In the genomic region with DNA sequence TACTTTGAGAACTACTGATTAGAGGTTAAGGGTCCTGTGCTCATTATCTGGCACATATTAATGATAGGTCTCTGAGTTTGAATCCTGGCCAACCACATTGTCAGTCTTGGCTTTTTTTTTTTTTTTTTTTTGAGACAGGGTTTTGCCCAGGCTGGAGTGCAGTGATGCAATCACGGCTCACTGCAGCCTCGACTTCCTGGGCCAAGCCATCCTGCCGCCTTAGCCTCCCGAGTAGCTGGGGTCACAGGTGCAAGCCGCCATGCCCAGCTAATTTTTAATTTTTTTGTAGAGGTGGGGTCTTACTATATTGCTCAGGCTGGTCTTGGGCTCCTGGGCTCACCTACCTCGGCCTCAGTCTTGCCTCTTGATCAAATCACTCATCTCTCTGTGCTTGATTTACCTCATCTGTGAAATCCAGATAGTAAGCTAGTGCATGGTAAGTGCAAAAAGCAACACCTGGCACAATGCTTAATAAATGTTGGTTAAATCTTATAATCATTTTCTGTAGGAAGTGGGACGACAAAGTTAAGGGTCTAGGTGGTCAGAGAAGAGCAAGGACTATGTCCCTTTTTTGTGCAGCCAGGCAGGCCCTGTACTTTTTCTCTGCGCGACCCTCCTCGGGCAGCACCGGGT, we compare ENCODE assay signal across 2 cellular contexts.
TF ChIP-seq lines count a peak whose summit lies in the region.

No MANE protein-coding gene starts in this region.

TF ChIP-seq in A549, 52 proteins besides CTCF, POLR2A, EP300 and RAD21:
- TF ChIP-seq FOSB (CRISPR knock-in tag; IDR thresholded peaks at IDR 0.05) (no peak), CHD2 (IDR thresholded peaks at IDR 0.05; ENCODE audit: low read length, partially characterized antibody) (no peak), HOXB5 (CRISPR knock-in tag; IDR thresholded peaks at IDR 0.05) (no peak), MAFK (IDR thresholded peaks at IDR 0.05; ENCODE audit: partially characterized antibody) (no peak), ZNF302 (CRISPR knock-in tag; IDR thresholded peaks at IDR 0.05) (no peak), RARB (CRISPR knock-in tag; IDR thresholded peaks at IDR 0.05) (no peak), ZC3H11A (IDR thresholded peaks at IDR 0.05) (no peak), MYC (IDR thresholded peaks at IDR 0.05; ENCODE audit: borderline replicate concordance, low read length) (no peak), SMC3 (IDR thresholded peaks at IDR 0.05) (no peak)
- TF ChIP-seq, protein P1, sequence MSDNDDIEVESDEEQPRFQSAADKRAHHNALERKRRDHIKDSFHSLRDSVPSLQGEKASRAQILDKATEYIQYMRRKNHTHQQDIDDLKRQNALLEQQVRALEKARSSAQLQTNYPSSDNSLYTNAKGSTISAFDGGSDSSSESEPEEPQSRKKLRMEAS (IDR thresholded peaks at IDR 0.05) = no peak
- TF ChIP-seq, protein P2, sequence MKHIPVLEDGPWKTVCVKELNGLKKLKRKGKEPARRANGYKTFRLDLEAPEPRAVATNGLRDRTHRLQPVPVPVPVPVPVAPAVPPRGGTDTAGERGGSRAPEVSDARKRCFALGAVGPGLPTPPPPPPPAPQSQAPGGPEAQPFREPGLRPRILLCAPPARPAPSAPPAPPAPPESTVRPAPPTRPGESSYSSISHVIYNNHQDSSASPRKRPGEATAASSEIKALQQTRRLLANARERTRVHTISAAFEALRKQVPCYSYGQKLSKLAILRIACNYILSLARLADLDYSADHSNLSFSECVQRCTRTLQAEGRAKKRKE (CRISPR knock-in tag; IDR thresholded peaks at IDR 0.05; ENCODE audit: low read depth) = no peak
TF ChIP-seq in A549: peak in this region for 0.

TF ChIP-seq in K562, 482 proteins besides CTCF, POLR2A, EP300 and RAD21 (continues in another document):
- TF ChIP-seq NCOA4 (IDR thresholded peaks at IDR 0.05; ENCODE audit: partially characterized antibody) (no peak), ZFP36 (IDR thresholded peaks at IDR 0.05; ENCODE audit: low read depth, low read length, partially characterized antibody) (no peak), FOXJ2 (tag; IDR thresholded peaks at IDR 0.05) (no peak), ZNF717 (CRISPR knock-in tag; IDR thresholded peaks at IDR 0.05) (no peak), HDAC2 (IDR thresholded peaks at IDR 0.05) (no peak), CEBPB (tag; IDR thresholded peaks at IDR 0.05) (peak; percentile 64), ILK (tag; IDR thresholded peaks at IDR 0.05; ENCODE audit: borderline replicate concordance, low read depth) (no peak), ZSCAN32 (CRISPR knock-in tag; IDR thresholded peaks at IDR 0.05) (no peak), ADNP (tag; IDR thresholded peaks at IDR 0.05) (peak; percentile 85), ZNF764 (CRISPR knock-in tag; IDR thresholded peaks at IDR 0.05; ENCODE audit: low read depth) (0 out of 2 replicates have a peak, but pooled peaks have one; percentile 41), ZNF586 (CRISPR knock-in tag; conservative IDR thresholded peaks at IDR 0.05) (no peak), CAMTA2 (CRISPR knock-in tag; conservative IDR thresholded peaks at IDR 0.05) (no peak), ERF (CRISPR knock-in tag; IDR thresholded peaks at IDR 0.05) (no peak), CEBPG (CRISPR knock-in tag; IDR thresholded peaks at IDR 0.05) (peak; percentile 43; the same call in 1 of the 2 replicates), CEBPG (tag; conservative IDR thresholded peaks at IDR 0.05 in 1 of 2, IDR thresholded peaks at IDR 0.05 in 1 of 2) (peak; percentile 52 to 76), HNRNPH1 (optimal IDR thresholded peaks at IDR 0.05; ENCODE audit: low read depth, low read length) (no peak), HDAC3 (IDR thresholded peaks at IDR 0.05; ENCODE audit: borderline replicate concordance, partially characterized antibody) (no peak), SLC30A9 (CRISPR knock-in tag; IDR thresholded peaks at IDR 0.05) (no peak), PYGO2 (tag; IDR thresholded peaks at IDR 0.05) (no peak), ZNF644 (tag; IDR thresholded peaks at IDR 0.05; ENCODE audit: low read depth) (no peak), SMAD4 (CRISPR knock-in tag; conservative IDR thresholded peaks at IDR 0.05) (no peak), HMGN3 (IDR thresholded peaks at IDR 0.05; ENCODE audit: borderline replicate concordance, extremely low read depth, insufficient read length, low read depth, low read length) (no peak), NR2C2 (CRISPR knock-in tag; IDR thresholded peaks at IDR 0.05) (no peak), NR2C2 (tag; IDR thresholded peaks at IDR 0.05) (no peak), ZBTB7A (IDR thresholded peaks at IDR 0.05; ENCODE audit: borderline replicate concordance, control insufficient read depth, low read depth, low read length) (no peak), HDGF (IDR thresholded peaks at IDR 0.05) (no peak), KDM2B (CRISPR knock-in tag; IDR thresholded peaks at IDR 0.05) (no peak)
- TF ChIP-seq, protein P3, sequence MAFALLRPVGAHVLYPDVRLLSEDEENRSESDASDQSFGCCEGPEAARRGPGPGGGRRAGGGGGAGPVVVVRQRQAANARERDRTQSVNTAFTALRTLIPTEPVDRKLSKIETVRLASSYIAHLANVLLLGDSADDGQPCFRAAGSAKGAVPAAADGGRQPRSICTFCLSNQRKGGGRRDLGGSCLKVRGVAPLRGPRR (CRISPR knock-in tag; IDR thresholded peaks at IDR 0.05) = no peak
- TF ChIP-seq, protein P4, sequence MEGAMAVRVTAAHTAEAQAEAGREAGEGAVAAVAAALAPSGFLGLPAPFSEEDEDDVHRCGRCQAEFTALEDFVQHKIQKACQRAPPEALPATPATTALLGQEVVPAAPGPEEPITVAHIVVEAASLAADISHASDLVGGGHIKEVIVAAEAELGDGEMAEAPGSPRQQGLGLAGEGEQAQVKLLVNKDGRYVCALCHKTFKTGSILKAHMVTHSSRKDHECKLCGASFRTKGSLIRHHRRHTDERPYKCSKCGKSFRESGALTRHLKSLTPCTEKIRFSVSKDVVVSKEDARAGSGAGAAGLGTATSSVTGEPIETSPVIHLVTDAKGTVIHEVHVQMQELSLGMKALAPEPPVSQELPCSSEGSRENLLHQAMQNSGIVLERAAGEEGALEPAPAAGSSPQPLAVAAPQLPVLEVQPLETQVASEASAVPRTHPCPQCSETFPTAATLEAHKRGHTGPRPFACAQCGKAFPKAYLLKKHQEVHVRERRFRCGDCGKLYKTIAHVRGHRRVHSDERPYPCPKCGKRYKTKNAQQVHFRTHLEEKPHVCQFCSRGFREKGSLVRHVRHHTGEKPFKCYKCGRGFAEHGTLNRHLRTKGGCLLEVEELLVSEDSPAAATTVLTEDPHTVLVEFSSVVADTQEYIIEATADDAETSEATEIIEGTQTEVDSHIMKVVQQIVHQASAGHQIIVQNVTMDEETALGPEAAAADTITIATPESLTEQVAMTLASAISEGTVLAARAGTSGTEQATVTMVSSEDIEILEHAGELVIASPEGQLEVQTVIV (CRISPR knock-in tag; IDR thresholded peaks at IDR 0.05; ENCODE audit: borderline replicate concordance) = no peak
- TF ChIP-seq, protein P5, sequence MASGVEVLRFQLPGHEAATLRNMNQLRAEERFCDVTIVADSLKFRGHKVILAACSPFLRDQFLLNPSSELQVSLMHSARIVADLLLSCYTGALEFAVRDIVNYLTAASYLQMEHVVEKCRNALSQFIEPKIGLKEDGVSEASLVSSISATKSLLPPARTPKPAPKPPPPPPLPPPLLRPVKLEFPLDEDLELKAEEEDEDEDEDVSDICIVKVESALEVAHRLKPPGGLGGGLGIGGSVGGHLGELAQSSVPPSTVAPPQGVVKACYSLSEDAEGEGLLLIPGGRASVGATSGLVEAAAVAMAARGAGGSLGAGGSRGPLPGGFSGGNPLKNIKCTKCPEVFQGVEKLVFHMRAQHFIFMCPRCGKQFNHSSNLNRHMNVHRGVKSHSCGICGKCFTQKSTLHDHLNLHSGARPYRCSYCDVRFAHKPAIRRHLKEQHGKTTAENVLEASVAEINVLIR (CRISPR knock-in tag; IDR thresholded peaks at IDR 0.05) = no peak
- TF ChIP-seq, protein P6, sequence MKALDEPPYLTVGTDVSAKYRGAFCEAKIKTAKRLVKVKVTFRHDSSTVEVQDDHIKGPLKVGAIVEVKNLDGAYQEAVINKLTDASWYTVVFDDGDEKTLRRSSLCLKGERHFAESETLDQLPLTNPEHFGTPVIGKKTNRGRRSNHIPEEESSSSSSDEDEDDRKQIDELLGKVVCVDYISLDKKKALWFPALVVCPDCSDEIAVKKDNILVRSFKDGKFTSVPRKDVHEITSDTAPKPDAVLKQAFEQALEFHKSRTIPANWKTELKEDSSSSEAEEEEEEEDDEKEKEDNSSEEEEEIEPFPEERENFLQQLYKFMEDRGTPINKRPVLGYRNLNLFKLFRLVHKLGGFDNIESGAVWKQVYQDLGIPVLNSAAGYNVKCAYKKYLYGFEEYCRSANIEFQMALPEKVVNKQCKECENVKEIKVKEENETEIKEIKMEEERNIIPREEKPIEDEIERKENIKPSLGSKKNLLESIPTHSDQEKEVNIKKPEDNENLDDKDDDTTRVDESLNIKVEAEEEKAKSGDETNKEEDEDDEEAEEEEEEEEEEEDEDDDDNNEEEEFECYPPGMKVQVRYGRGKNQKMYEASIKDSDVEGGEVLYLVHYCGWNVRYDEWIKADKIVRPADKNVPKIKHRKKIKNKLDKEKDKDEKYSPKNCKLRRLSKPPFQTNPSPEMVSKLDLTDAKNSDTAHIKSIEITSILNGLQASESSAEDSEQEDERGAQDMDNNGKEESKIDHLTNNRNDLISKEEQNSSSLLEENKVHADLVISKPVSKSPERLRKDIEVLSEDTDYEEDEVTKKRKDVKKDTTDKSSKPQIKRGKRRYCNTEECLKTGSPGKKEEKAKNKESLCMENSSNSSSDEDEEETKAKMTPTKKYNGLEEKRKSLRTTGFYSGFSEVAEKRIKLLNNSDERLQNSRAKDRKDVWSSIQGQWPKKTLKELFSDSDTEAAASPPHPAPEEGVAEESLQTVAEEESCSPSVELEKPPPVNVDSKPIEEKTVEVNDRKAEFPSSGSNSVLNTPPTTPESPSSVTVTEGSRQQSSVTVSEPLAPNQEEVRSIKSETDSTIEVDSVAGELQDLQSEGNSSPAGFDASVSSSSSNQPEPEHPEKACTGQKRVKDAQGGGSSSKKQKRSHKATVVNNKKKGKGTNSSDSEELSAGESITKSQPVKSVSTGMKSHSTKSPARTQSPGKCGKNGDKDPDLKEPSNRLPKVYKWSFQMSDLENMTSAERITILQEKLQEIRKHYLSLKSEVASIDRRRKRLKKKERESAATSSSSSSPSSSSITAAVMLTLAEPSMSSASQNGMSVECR (CRISPR knock-in tag; IDR thresholded peaks at IDR 0.05) = 0 out of 2 replicates have a peak, but pooled peaks have one; percentile 7
- TF ChIP-seq, protein P7, sequence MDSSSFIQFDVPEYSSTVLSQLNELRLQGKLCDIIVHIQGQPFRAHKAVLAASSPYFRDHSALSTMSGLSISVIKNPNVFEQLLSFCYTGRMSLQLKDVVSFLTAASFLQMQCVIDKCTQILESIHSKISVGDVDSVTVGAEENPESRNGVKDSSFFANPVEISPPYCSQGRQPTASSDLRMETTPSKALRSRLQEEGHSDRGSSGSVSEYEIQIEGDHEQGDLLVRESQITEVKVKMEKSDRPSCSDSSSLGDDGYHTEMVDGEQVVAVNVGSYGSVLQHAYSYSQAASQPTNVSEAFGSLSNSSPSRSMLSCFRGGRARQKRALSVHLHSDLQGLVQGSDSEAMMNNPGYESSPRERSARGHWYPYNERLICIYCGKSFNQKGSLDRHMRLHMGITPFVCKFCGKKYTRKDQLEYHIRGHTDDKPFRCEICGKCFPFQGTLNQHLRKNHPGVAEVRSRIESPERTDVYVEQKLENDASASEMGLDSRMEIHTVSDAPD (CRISPR knock-in tag; IDR thresholded peaks at IDR 0.05) = no peak
- TF ChIP-seq, protein P8, sequence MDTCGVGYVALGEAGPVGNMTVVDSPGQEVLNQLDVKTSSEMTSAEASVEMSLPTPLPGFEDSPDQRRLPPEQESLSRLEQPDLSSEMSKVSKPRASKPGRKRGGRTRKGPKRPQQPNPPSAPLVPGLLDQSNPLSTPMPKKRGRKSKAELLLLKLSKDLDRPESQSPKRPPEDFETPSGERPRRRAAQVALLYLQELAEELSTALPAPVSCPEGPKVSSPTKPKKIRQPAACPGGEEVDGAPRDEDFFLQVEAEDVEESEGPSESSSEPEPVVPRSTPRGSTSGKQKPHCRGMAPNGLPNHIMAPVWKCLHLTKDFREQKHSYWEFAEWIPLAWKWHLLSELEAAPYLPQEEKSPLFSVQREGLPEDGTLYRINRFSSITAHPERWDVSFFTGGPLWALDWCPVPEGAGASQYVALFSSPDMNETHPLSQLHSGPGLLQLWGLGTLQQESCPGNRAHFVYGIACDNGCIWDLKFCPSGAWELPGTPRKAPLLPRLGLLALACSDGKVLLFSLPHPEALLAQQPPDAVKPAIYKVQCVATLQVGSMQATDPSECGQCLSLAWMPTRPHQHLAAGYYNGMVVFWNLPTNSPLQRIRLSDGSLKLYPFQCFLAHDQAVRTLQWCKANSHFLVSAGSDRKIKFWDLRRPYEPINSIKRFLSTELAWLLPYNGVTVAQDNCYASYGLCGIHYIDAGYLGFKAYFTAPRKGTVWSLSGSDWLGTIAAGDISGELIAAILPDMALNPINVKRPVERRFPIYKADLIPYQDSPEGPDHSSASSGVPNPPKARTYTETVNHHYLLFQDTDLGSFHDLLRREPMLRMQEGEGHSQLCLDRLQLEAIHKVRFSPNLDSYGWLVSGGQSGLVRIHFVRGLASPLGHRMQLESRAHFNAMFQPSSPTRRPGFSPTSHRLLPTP (IDR thresholded peaks at IDR 0.05; ENCODE audit: borderline replicate concordance, extremely low read depth, insufficient read length) = peak; percentile 92
- TF ChIP-seq, protein P9, sequence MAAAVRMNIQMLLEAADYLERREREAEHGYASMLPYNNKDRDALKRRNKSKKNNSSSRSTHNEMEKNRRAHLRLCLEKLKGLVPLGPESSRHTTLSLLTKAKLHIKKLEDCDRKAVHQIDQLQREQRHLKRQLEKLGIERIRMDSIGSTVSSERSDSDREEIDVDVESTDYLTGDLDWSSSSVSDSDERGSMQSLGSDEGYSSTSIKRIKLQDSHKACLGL (CRISPR knock-in tag; IDR thresholded peaks at IDR 0.05; ENCODE audit: borderline replicate concordance, poor library complexity, severe bottlenecking) = no peak
- TF ChIP-seq, protein P10, sequence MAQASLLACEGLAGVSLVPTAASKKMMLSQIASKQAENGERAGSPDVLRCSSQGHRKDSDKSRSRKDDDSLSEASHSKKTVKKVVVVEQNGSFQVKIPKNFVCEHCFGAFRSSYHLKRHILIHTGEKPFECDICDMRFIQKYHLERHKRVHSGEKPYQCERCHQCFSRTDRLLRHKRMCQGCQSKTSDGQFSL (CRISPR knock-in tag; IDR thresholded peaks at IDR 0.05) = no peak
- TF ChIP-seq, protein P10 (tag; IDR thresholded peaks at IDR 0.05) = no peak
- TF ChIP-seq, protein P11, sequence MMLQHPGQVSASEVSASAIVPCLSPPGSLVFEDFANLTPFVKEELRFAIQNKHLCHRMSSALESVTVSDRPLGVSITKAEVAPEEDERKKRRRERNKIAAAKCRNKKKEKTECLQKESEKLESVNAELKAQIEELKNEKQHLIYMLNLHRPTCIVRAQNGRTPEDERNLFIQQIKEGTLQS (IDR thresholded peaks at IDR 0.05) = peak; percentile 73
- TF ChIP-seq, protein P11 (CRISPR knock-in tag; conservative IDR thresholded peaks at IDR 0.05) = no peak
